17 cellular contexts compared by ENCODE assay signal in the genomic region with DNA sequence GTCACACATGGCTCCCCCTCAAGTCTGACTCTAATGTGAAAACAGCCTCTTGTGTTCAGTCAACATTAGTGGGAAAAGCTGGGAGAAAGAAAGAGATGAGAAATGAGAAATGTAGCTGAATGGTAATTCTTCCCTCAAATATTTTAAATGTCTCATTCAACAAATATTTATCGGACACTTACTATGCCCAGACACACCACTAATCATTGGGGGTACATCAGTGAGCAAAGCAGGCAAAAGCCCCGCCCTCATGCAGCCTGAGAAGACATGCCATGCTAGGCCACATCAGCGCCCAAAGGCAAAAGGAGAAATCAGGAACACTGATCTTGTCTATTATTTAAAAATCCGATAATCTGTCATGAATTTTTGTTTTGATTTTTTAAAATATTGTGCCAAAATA.
"Had no signal": no experiment of that assay in that cellular context is flagged by ENCODE, and none has a peak within 500 bp of the region (broad histone marks: within the 10 kb centered on the region; RNA-seq: fewer than 3 reads in every experiment).

No MANE protein-coding gene starts in this region.

- H2AFZ ChIP-seq: neural progenitor cell had no signal

- H3K9me3 Mint-ChIP-seq: dendritic cell treated with granulocyte-macrophage colony-stimulating factor and Interleukin-4, amounts not matched to agents 40 ng/mL and 50 ng/mL, for 4 days; mesothelial cell of epicardium; natural killer cell treated with Interleukin-12 subunit alpha and Interleukin-12 subunit beta and Interleukin-15 and Interleukin-18, amount 100 ng/mL, for 72 hours; neural progenitor cell had no signal

- H3K4me2 ChIP-seq: neural progenitor cell, smooth muscle cell had no signal

- H3K27me3 Mint-ChIP-seq: dendritic cell treated with granulocyte-macrophage colony-stimulating factor and Interleukin-4, amounts not matched to agents 40 ng/mL and 50 ng/mL, for 4 days; natural killer cell treated with Interleukin-12 subunit alpha and Interleukin-12 subunit beta and Interleukin-15 and Interleukin-18, amount 100 ng/mL, for 72 hours; progenitor cell of endocrine pancreas had no signal

- H3K36me3 Mint-ChIP-seq: mesothelial cell of epicardium; natural killer cell treated with Interleukin-12 subunit alpha and Interleukin-12 subunit beta and Interleukin-15 and Interleukin-18, amount 100 ng/mL, for 72 hours; neural progenitor cell had no signal

- H3K9me3 ChIP-seq: esophagus squamous epithelium, heart left ventricle, ovary had no signal

- H3K4me3 ChIP-seq: esophagus squamous epithelium, heart left ventricle, neural progenitor cell, ovary, smooth muscle cell had no signal

- DNase-seq: esophagus squamous epithelium; foreskin melanocyte; heart left ventricle; hippocampal formation; kidney glomerular epithelial cell; nucleus accumbens; ovary; right cardiac atrium; stimulated activated CD4-positive, alpha-beta T cell treated with anti-CD3 and anti-CD28 coated beads, Interleukin-2, amount 100 ng/mL, for 48 hours; stimulated activated naive CD4-positive, alpha-beta T cell treated with Interleukin-2 at 50 U/mL for 16 hours; trophoblast cell had no signal

- H3K27ac ChIP-seq: esophagus squamous epithelium, heart left ventricle, neural progenitor cell, ovary had no signal

- H3K4me3 Mint-ChIP-seq: dendritic cell treated with granulocyte-macrophage colony-stimulating factor and Interleukin-4, amounts not matched to agents 40 ng/mL and 50 ng/mL, for 4 days; mesothelial cell of epicardium; natural killer cell treated with Interleukin-12 subunit alpha and Interleukin-12 subunit beta and Interleukin-15 and Interleukin-18, amount 100 ng/mL, for 72 hours; neural progenitor cell had no signal

- H3K36me3 ChIP-seq: esophagus squamous epithelium, heart left ventricle, neural progenitor cell, ovary had no signal

- H3K27ac Mint-ChIP-seq: dendritic cell treated with granulocyte-macrophage colony-stimulating factor and Interleukin-4, amounts not matched to agents 40 ng/mL and 50 ng/mL, for 4 days; mesothelial cell of epicardium; natural killer cell treated with Interleukin-12 subunit alpha and Interleukin-12 subunit beta and Interleukin-15 and Interleukin-18, amount 100 ng/mL, for 72 hours; neural progenitor cell had no signal

- H3K9ac ChIP-seq: neural progenitor cell had no signal

- ATAC-seq: heart left ventricle; natural killer cell treated with Interleukin-12 subunit alpha and Interleukin-12 subunit beta and Interleukin-15 and Interleukin-18, amount 100 ng/mL, for 72 hours; right cardiac atrium had no signal

- H3K27me3 ChIP-seq: esophagus squamous epithelium, heart left ventricle, neural progenitor cell, ovary had no signal
